Comparison of ENCODE assay signal across 9 cellular contexts in the genomic region with DNA sequence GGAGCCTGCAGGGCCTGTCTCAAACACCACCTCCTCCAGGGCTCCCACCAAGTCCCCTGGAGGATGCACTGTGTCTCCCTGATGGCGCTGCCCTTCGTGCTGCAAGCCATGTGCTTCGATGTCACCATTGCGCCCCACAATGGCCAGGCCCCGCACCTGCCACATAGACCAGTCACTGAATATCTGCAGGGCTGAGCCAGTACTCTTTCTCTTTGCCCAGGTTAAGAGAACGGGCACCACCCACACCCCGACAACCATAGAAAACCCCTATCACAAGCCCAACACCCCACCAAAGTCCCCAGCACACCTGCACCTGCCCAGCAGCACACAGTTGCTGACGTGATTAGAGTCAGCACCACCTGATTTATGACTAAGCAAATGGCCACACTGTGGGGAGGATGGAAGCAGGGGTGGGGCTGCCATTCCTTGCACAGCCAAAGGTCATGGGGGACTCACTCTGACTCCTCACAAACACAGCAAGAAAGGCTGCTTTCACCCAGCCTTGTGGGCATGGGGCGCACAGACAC.
DNase-seq lines count a peak whose midpoint lies in the region; ATAC-seq and TF ChIP-seq lines count a peak whose summit lies in the region.
"Had no signal": no experiment of that assay in that cellular context is flagged by ENCODE, and none has a peak within 500 bp of the region (broad histone marks: within the 10 kb centered on the region; RNA-seq: fewer than 3 reads in every experiment).

No MANE protein-coding gene starts in this region.

- H3K4me3 Mint-ChIP-seq in activated T-helper 17 cell treated with anti-CD3 and anti-CD28 coated beads, Interleukin-2, amount 50 U/mL, for 72 hours: no peak overlapping the region
- no peak overlapping the region for H3K4me3 Mint-ChIP-seq in naive B cell

- peaks cover 9% of the 10 kb centered on the region for H3K4me1 Mint-ChIP-seq in activated T-helper 17 cell treated with anti-CD3 and anti-CD28 coated beads, Interleukin-2, amount 50 U/mL, for 72 hours
- peaks cover 29 to 40% (median 32%) of the 10 kb centered on the region in 3 donors for H3K4me1 Mint-ChIP-seq in naive B cell

- H3K27me3 Mint-ChIP-seq in activated T-helper 17 cell treated with anti-CD3 and anti-CD28 coated beads, Interleukin-2, amount 50 U/mL, for 72 hours: no peaks in the 10 kb centered on the region
- H3K27me3 Mint-ChIP-seq in naive B cell: no peaks in the 10 kb centered on the region

- TF ChIP-seq EP300 in Ishikawa (IDR thresholded peaks at IDR 0.05; ENCODE audit: borderline replicate concordance): no peak

- no peaks in the 10 kb centered on the region for H3K9me3 Mint-ChIP-seq in activated T-helper 17 cell treated with anti-CD3 and anti-CD28 coated beads, Interleukin-2, amount 50 U/mL, for 72 hours
- no peaks in the 10 kb centered on the region for H3K9me3 Mint-ChIP-seq in naive B cell

- peaks cover 34% of the 10 kb centered on the region for H3K36me3 Mint-ChIP-seq in activated T-helper 17 cell treated with anti-CD3 and anti-CD28 coated beads, Interleukin-2, amount 50 U/mL, for 72 hours (ENCODE audit: low read depth)
- H3K36me3 Mint-ChIP-seq in naive B cell: peaks cover 21 to 40% of the 10 kb centered on the region in 2 donors

- DNase-seq in NCI-H1417 (lab: John Stamatoyannopoulos, UW) (peak in 2 of 3 experiments; percentile 48 to 60), NCI-H1417 treated with DMSO at 0.1 percent for 48 hours (lab: John Stamatoyannopoulos, UW) (no peak), naive B cell (no peak)
- DNase-seq: NCI-H510A treated with DMSO at 0.1 percent for 48 hours had no signal

- H3K27ac Mint-ChIP-seq in activated T-helper 17 cell treated with anti-CD3 and anti-CD28 coated beads, Interleukin-2, amount 50 U/mL, for 72 hours: peak overlapping the region; percentile 53
- peak overlapping the region in 5 of 6 donors; percentile 12 to 83 (median 76) for H3K27ac Mint-ChIP-seq in naive B cell

- ATAC-seq in activated T-helper 17 cell treated with anti-CD3 and anti-CD28 coated beads, Interleukin-2, amount 50 U/mL, for 72 hours (replicated peaks): peak; percentile 63
- peak; percentile 21 to 42 for ATAC-seq in naive B cell (ENCODE audit: low read depth in 2 of 2)
- ATAC-seq in GM21360 (IDR thresholded peaks at IDR 0.05; ENCODE audit: unreplicated experiment): no peak
- no peak for ATAC-seq in HG02798 (IDR thresholded peaks at IDR 0.05; ENCODE audit: poor library complexity, unreplicated experiment)
- ATAC-seq in GM18498 (IDR thresholded peaks at IDR 0.05; ENCODE audit: unreplicated experiment): no peak

- TF ChIP-seq RAD21 in Ishikawa (IDR thresholded peaks at IDR 0.05; ENCODE audit: low read depth): peak; percentile 17; the same call in 1 of the 2 replicates

TF ChIP-seq in Ishikawa, 13 proteins besides CTCF, POLR2A, EP300 and RAD21:
- TF ChIP-seq, protein P1, sequence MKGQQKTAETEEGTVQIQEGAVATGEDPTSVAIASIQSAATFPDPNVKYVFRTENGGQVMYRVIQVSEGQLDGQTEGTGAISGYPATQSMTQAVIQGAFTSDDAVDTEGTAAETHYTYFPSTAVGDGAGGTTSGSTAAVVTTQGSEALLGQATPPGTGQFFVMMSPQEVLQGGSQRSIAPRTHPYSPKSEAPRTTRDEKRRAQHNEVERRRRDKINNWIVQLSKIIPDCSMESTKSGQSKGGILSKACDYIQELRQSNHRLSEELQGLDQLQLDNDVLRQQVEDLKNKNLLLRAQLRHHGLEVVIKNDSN (IDR thresholded peaks at IDR 0.05): no peak
- TF ChIP-seq, protein P2, sequence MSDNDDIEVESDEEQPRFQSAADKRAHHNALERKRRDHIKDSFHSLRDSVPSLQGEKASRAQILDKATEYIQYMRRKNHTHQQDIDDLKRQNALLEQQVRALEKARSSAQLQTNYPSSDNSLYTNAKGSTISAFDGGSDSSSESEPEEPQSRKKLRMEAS (IDR thresholded peaks at IDR 0.05): no peak
- TF ChIP-seq TCF12 (IDR thresholded peaks at IDR 0.05; ENCODE audit: low read depth): no peak
- TF ChIP-seq FOXM1 (IDR thresholded peaks at IDR 0.05; ENCODE audit: borderline replicate concordance, low read depth): no peak
- TF ChIP-seq, protein P3, sequence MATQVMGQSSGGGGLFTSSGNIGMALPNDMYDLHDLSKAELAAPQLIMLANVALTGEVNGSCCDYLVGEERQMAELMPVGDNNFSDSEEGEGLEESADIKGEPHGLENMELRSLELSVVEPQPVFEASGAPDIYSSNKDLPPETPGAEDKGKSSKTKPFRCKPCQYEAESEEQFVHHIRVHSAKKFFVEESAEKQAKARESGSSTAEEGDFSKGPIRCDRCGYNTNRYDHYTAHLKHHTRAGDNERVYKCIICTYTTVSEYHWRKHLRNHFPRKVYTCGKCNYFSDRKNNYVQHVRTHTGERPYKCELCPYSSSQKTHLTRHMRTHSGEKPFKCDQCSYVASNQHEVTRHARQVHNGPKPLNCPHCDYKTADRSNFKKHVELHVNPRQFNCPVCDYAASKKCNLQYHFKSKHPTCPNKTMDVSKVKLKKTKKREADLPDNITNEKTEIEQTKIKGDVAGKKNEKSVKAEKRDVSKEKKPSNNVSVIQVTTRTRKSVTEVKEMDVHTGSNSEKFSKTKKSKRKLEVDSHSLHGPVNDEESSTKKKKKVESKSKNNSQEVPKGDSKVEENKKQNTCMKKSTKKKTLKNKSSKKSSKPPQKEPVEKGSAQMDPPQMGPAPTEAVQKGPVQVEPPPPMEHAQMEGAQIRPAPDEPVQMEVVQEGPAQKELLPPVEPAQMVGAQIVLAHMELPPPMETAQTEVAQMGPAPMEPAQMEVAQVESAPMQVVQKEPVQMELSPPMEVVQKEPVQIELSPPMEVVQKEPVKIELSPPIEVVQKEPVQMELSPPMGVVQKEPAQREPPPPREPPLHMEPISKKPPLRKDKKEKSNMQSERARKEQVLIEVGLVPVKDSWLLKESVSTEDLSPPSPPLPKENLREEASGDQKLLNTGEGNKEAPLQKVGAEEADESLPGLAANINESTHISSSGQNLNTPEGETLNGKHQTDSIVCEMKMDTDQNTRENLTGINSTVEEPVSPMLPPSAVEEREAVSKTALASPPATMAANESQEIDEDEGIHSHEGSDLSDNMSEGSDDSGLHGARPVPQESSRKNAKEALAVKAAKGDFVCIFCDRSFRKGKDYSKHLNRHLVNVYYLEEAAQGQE (IDR thresholded peaks at IDR 0.05; ENCODE audit: low read depth): no peak
- no peak for TF ChIP-seq TEAD4 (IDR thresholded peaks at IDR 0.05)
- TF ChIP-seq ZBTB7A (IDR thresholded peaks at IDR 0.05; ENCODE audit: low read depth): no peak

Comparison
In these comparisons a context has a peak if more than half of its experiments do, and no peak if none do; other contexts are left out.
1. DNase-seq: peak in NCI-H1417 (2 of 3); none in NCI-H1417 treated with DMSO at 0.1 percent for 48 hours (single experiment) and naive B cell (single experiment).
2. ATAC-seq: peak in activated T-helper 17 cell treated with anti-CD3 and anti-CD28 coated beads, Interleukin-2, amount 50 U/mL, for 72 hours (single experiment) and naive B cell (2 of 2); none in GM21360 (single experiment), HG02798 (single experiment) and GM18498 (single experiment).